Comparison of ENCODE assay signal across 1 cellular context in the genomic region with DNA sequence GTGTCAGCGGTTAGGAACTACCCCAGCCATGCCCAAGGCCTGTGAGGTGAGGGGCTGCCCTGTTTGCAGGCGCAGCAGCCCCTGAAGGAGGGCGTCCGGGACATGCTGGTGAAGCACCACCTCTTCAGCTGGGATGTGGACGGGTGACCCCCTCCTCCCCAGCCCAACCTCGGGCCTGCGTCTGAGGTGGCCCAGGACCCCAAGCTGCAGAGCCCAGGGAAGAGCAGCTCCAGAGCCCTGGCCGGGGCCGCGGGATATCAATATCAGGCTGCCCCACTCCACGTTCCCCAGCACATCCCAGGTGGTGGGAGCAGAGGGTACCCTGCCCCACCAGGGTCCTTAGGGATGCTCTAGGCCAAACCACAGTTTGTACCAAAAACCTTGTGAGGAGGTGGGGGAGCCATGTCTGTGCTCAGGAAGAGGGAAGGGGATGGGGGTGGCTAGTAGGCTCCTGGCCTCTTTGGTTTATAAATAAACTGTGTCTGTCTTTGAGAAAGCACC.
TF ChIP-seq lines count a peak whose summit lies in the region.

No MANE protein-coding gene starts in this region.

TF ChIP-seq in GM12878, 131 proteins besides CTCF, POLR2A, EP300 and RAD21:
- TF ChIP-seq FOS (IDR thresholded peaks at IDR 0.05; ENCODE audit: borderline replicate concordance, extremely low read depth, insufficient read length) (no peak), IRF4 (IDR thresholded peaks at IDR 0.05; ENCODE audit: low read depth, low read length) (no peak), POU2F2 (IDR thresholded peaks at IDR 0.05; ENCODE audit: borderline replicate concordance, low read depth, low read length) (no peak), POLR2AphosphoS5 (IDR thresholded peaks at IDR 0.05; ENCODE audit: low read length) (0 out of 2 replicates have a peak, but pooled peaks have one; percentile 56), TBL1XR1 (IDR thresholded peaks at IDR 0.05; ENCODE audit: low read depth, low read length) (no peak), FOXM1 (IDR thresholded peaks at IDR 0.05; ENCODE audit: low read depth, low read length) (no peak), RB1 (IDR thresholded peaks at IDR 0.05; ENCODE audit: borderline replicate concordance) (no peak), NBN (IDR thresholded peaks at IDR 0.05) (no peak), NFXL1 (IDR thresholded peaks at IDR 0.05; ENCODE audit: borderline replicate concordance) (no peak), PML (IDR thresholded peaks at IDR 0.05; ENCODE audit: low read length) (0 out of 2 replicates have a peak, but pooled peaks have one; percentile 1), SP1 (IDR thresholded peaks at IDR 0.05; ENCODE audit: low read depth, low read length) (no peak), NFIC (IDR thresholded peaks at IDR 0.05; ENCODE audit: low read depth, low read length) (no peak)
- TF ChIP-seq, protein P1, sequence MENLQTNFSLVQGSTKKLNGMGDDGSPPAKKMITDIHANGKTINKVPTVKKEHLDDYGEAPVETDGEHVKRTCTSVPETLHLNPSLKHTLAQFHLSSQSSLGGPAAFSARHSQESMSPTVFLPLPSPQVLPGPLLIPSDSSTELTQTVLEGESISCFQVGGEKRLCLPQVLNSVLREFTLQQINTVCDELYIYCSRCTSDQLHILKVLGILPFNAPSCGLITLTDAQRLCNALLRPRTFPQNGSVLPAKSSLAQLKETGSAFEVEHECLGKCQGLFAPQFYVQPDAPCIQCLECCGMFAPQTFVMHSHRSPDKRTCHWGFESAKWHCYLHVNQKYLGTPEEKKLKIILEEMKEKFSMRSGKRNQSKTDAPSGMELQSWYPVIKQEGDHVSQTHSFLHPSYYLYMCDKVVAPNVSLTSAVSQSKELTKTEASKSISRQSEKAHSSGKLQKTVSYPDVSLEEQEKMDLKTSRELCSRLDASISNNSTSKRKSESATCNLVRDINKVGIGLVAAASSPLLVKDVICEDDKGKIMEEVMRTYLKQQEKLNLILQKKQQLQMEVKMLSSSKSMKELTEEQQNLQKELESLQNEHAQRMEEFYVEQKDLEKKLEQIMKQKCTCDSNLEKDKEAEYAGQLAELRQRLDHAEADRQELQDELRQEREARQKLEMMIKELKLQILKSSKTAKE (IDR thresholded peaks at IDR 0.05; ENCODE audit: low read depth, poor library complexity, severe bottlenecking): no peak
- TF ChIP-seq, protein P2, sequence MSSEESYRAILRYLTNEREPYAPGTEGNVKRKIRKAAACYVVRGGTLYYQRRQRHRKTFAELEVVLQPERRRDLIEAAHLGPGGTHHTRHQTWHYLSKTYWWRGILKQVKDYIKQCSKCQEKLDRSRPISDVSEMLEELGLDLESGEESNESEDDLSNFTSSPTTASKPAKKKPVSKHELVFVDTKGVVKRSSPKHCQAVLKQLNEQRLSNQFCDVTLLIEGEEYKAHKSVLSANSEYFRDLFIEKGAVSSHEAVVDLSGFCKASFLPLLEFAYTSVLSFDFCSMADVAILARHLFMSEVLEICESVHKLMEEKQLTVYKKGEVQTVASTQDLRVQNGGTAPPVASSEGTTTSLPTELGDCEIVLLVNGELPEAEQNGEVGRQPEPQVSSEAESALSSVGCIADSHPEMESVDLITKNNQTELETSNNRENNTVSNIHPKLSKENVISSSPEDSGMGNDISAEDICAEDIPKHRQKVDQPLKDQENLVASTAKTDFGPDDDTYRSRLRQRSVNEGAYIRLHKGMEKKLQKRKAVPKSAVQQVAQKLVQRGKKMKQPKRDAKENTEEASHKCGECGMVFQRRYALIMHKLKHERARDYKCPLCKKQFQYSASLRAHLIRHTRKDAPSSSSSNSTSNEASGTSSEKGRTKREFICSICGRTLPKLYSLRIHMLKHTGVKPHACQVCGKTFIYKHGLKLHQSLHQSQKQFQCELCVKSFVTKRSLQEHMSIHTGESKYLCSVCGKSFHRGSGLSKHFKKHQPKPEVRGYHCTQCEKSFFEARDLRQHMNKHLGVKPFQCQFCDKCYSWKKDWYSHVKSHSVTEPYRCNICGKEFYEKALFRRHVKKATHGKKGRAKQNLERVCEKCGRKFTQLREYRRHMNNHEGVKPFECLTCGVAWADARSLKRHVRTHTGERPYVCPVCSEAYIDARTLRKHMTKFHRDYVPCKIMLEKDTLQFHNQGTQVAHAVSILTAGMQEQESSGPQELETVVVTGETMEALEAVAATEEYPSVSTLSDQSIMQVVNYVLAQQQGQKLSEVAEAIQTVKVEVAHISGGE (CRISPR knock-in tag; IDR thresholded peaks at IDR 0.05): no peak
